In genomic region chr3:183699238-183699947, GRCh38 we compare ENCODE assay signal across 1 cellular context.
TF ChIP-seq lines count a peak whose summit lies in the region.

No MANE protein-coding gene starts in this region.

TF ChIP-seq in SK-N-SH treated with all-trans-retinoic acid at 6 μM for 48 hours, 23 proteins besides CTCF, POLR2A, EP300 and RAD21 (continued from another document):
- TF ChIP-seq, protein P1, sequence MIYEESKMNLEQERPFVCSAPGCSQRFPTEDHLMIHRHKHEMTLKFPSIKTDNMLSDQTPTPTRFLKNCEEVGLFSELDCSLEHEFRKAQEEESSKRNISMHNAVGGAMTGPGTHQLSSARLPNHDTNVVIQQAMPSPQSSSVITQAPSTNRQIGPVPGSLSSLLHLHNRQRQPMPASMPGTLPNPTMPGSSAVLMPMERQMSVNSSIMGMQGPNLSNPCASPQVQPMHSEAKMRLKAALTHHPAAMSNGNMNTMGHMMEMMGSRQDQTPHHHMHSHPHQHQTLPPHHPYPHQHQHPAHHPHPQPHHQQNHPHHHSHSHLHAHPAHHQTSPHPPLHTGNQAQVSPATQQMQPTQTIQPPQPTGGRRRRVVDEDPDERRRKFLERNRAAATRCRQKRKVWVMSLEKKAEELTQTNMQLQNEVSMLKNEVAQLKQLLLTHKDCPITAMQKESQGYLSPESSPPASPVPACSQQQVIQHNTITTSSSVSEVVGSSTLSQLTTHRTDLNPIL (CRISPR knock-in tag; IDR thresholded peaks at IDR 0.05; ENCODE audit: low read depth): no peak
- TF ChIP-seq ZFP30 (CRISPR knock-in tag; IDR thresholded peaks at IDR 0.05): no peak
TF ChIP-seq in SK-N-SH treated with all-trans-retinoic acid at 6 μM for 48 hours: peak in this region for 0.
